ENCODE assay signal across 11 cellular contexts in the genomic region with DNA sequence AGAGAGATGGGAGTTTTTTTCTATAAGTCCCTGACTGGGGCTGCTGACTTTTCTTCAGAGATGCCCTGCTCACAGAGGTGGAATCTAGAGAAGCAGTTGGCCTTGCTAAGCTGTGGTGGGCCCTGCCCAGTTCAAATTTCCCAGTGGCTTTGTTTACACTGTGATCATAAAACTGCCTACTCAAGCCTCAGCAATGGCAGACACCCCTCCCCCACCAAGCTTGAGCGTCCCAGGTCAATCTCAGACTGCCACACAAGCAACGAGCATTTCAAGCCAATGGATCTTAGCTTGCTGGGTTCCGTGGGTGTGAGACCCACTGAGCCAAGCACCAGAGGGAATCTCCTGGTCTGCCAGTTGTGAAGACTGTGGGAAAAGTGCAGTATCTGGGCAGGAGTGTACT.
"Had no signal": no experiment of that assay in that cellular context is flagged by ENCODE, and none has a peak within 500 bp of the region (broad histone marks: within the 10 kb centered on the region; RNA-seq: fewer than 3 reads in every experiment).

No MANE protein-coding gene starts in this region.

- DNase-seq: activated CD4-positive, alpha-beta T cell treated with anti-CD3 and anti-CD28 coated beads, Interleukin-2, amount 10 ng/mL, durations not matched to agents 24 days and 14 days; activated CD8-positive, alpha-beta memory T cell treated with anti-CD3 and anti-CD28 coated beads for 24 hours; activated naive CD4-positive, alpha-beta T cell treated with anti-CD3 and anti-CD28 coated beads for 36 hours; immature natural killer cell; stimulated activated CD4-positive, alpha-beta T cell treated with anti-CD3 and anti-CD28 coated beads, Interleukin-15, amount 100 ng/mL, for 24 hours; stimulated activated CD4-positive, alpha-beta T cell treated with anti-CD3 and anti-CD28 coated beads, Interleukin-4, amount 100 ng/mL, for 24 hours had no signal

- H3K9me3 ChIP-seq: thoracic aorta had no signal

- H3K27ac ChIP-seq: thoracic aorta had no signal

- H3K36me3 ChIP-seq: thoracic aorta had no signal

- ATAC-seq: activated T-helper 17 cell treated with anti-CD3 and anti-CD28 coated beads, Interleukin-2, amount 50 U/mL, for 72 hours; esophagus mucosa; left lobe of liver; WTC11 had no signal

- H3K4me3 ChIP-seq: thoracic aorta had no signal
